19 cellular contexts compared by ENCODE assay signal in genomic region chr18:60446821-60447220, GRCh38.
DNase-seq lines count a peak whose midpoint lies in the region; ATAC-seq, FAIRE-seq and TF ChIP-seq lines count a peak whose summit lies in the region.
"Had no signal": no experiment of that assay in that cellular context is flagged by ENCODE, and none has a peak within 500 bp of the region (broad histone marks: within the 10 kb centered on the region; RNA-seq: fewer than 3 reads in every experiment).

No MANE protein-coding gene starts in this region.

- WGBS in tibial nerve, 2 donors, result 78 to 86% methylated on average over 5 of the region's 5 CpGs

- no peak overlapping the region for H3K4me3 ChIP-seq in tibial nerve
- H3K4me3 ChIP-seq: GM12878, PC-9, suprapubic skin had no signal

- TF ChIP-seq POLR2A in tibial nerve (IDR thresholded peaks at IDR 0.05), result no peak

- no peaks in the 10 kb centered on the region for H3K27me3 ChIP-seq in tibial nerve
- H3K27me3 ChIP-seq: suprapubic skin had no signal

- H3K27ac ChIP-seq in tibial nerve, result no peak overlapping the region
- H3K27ac ChIP-seq: PC-9, suprapubic skin had no signal

- no peaks in the 10 kb centered on the region for H3K36me3 ChIP-seq in tibial nerve
- H3K36me3 ChIP-seq: suprapubic skin had no signal

- no peak for TF ChIP-seq CTCF in tibial nerve (IDR thresholded peaks at IDR 0.05)

- no peak for FAIRE-seq in RCC 7860 (lab: Jason Lieb, UNC)
- FAIRE-seq: GM12878, H54 had no signal

- DNase-seq in NCI-H1417 (lab: John Stamatoyannopoulos, UW) (peak; percentile 27 to 82 (median 62)), NCI-H1417 treated with DMSO at 0.1 percent for 48 hours (lab: John Stamatoyannopoulos, UW) (no peak), NCI-H526 treated with DMSO at 0.1 percent for 48 hours (lab: John Stamatoyannopoulos, UW) (peak; percentile 62), fibroblast of peridontal ligament (ENCODE audit: extremely low read depth) (peak; percentile 60), occipital lobe (lab: John Stamatoyannopoulos, UW) (no peak), tibial nerve (ENCODE audit: low spot score in 2 of 2) (no peak), RCC 7860 (ENCODE audit: low spot score) (no peak)
- DNase-seq: 8988T; activated CD4-positive, alpha-beta T cell treated with anti-CD3 and anti-CD28 coated beads, Interleukin-2, amount 50 U/mL, for 48 hours; activated naive CD8-positive, alpha-beta T cell treated with anti-CD3 and anti-CD28 coated beads, Interleukin-2, amount 50 U/mL, for 24 hours; activated T-cell treated with anti-CD3 and anti-CD28 coated beads, Interleukin-2, amount 50 U/mL, for 72 hours; CD4-positive, CD25-positive, alpha-beta regulatory T cell; immature natural killer cell; PC-9; stimulated activated CD4-positive, alpha-beta T cell treated with anti-CD3 and anti-CD28 coated beads, Interleukin-2, amount 100 ng/mL, for 24 hours had no signal

- TF ChIP-seq EP300 in tibial nerve (IDR thresholded peaks at IDR 0.05), result no peak

- H3K4me1 ChIP-seq in tibial nerve, result no peaks in the 10 kb centered on the region
- H3K4me1 ChIP-seq: suprapubic skin had no signal

- no peak for ATAC-seq in HG02678 (IDR thresholded peaks at IDR 0.05; ENCODE audit: unreplicated experiment)
- ATAC-seq: activated naive CD8-positive, alpha-beta T cell treated with anti-CD3 and anti-CD28 coated beads, Interleukin-2, amount 50 U/mL, for 24 hours; activated T-cell treated with anti-CD3 and anti-CD28 coated beads, Interleukin-2, amount 50 U/mL, for 72 hours; GM12878 had no signal

- H3K9me3 ChIP-seq in tibial nerve, result peaks cover 0 to 3% (median 0%) of the 10 kb centered on the region in 4 donors
- H3K9me3 ChIP-seq: suprapubic skin had no signal

Comparison
In these comparisons a context has a peak if more than half of its experiments do, and no peak if none do; other contexts are left out.
1. DNase-seq: peak in NCI-H1417 (3 of 3), NCI-H526 treated with DMSO at 0.1 percent for 48 hours (single experiment) and fibroblast of peridontal ligament (single experiment); none in NCI-H1417 treated with DMSO at 0.1 percent for 48 hours (single experiment), occipital lobe (single experiment), tibial nerve (0 of 2) and RCC 7860 (single experiment).